In the genomic region with DNA sequence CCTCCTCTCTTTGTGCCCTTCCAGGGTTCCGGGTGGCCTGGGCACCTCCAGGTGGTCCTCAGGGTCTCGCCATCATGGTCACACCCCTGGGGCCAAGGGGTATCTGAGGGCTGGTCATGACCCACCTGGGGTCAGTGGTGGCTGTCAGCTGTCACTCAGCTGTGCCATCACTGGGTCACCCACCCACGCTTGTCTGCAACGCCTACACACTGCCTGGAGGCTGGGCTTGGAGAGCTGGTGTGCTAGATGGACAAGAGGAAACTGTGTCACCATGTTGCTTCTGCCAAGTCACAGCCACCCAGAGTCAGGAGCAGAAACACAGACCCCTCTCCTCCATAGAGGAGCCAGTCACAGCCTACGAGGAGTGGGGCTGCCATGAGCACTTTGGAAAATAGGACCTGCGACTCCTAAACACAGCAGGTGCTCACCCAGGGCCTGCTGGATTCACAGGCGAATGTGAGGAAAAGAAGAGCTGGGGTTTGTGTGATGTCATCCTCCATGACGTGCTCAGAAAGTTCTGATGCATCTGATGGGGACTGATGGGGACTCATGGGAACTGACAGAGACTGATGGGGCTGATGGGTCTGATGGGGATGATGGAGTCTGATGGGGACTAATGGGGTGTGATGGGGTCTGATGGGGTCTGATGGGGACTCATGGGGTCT, we compare ENCODE assay signal across 24 cellular contexts. TPM values are rescaled to one million over a fixed set of nuclear protein-coding genes. Genes with fewer than 3 reads are reported as not detected.
"Had no signal": no experiment of that assay in that cellular context is flagged by ENCODE, and none has a peak within 500 bp of the region (broad histone marks: within the 10 kb centered on the region; RNA-seq: fewer than 3 reads in every experiment).

No MANE protein-coding gene starts in this region.

- H3K27ac Mint-ChIP-seq: activated B cell treated with CpG ODN at 0.5 μM for 24 hours; brain; stimulated activated effector memory CD8-positive, alpha-beta T cell treated with anti-CD3 and anti-CD28 coated beads, Interleukin-12 subunit alpha, Interleukin-12 subunit beta, amount 100 ng/mL, for 72 hours; T-cell; type B pancreatic cell had no signal

- H3K4me3 Mint-ChIP-seq: activated B cell treated with CpG ODN at 0.5 μM for 24 hours; brain; naive thymus-derived CD4-positive, alpha-beta T cell; stimulated activated effector memory CD8-positive, alpha-beta T cell treated with anti-CD3 and anti-CD28 coated beads, Interleukin-12 subunit alpha, Interleukin-12 subunit beta, amount 100 ng/mL, for 72 hours; T-cell; type B pancreatic cell had no signal

- H3K36me3 Mint-ChIP-seq: brain; naive thymus-derived CD4-positive, alpha-beta T cell; stimulated activated effector memory CD8-positive, alpha-beta T cell treated with anti-CD3 and anti-CD28 coated beads, Interleukin-12 subunit alpha, Interleukin-12 subunit beta, amount 100 ng/mL, for 72 hours; T-cell; type B pancreatic cell had no signal

- H3K79me2 ChIP-seq: parathyroid adenoma had no signal

- H3K4me1 ChIP-seq: esophagus muscularis mucosa, gastroesophageal sphincter, heart left ventricle, parathyroid adenoma, testis had no signal

- H3K4me3 ChIP-seq: esophagus muscularis mucosa, gastroesophageal sphincter, heart left ventricle, right lobe of liver, SK-N-MC, smooth muscle cell, testis had no signal

- H3K36me3 ChIP-seq: esophagus muscularis mucosa, gastroesophageal sphincter, heart left ventricle, right lobe of liver had no signal

- ATAC-seq: gastroesophageal sphincter; left ventricle myocardium superior; naive thymus-derived CD4-positive, alpha-beta T cell; right lobe of liver; stimulated activated effector memory CD8-positive, alpha-beta T cell treated with anti-CD3 and anti-CD28 coated beads, Interleukin-12 subunit alpha, Interleukin-12 subunit beta, amount 100 ng/mL, for 72 hours; T-cell had no signal

- H3K27ac ChIP-seq: esophagus muscularis mucosa, gastroesophageal sphincter, heart left ventricle, parathyroid adenoma, right lobe of liver, SK-N-MC, testis had no signal

- H3K9me3 Mint-ChIP-seq: activated B cell treated with CpG ODN at 0.5 μM for 24 hours; naive thymus-derived CD4-positive, alpha-beta T cell; stimulated activated effector memory CD8-positive, alpha-beta T cell treated with anti-CD3 and anti-CD28 coated beads, Interleukin-12 subunit alpha, Interleukin-12 subunit beta, amount 100 ng/mL, for 72 hours; T-cell; type B pancreatic cell had no signal

- H3K4me2 ChIP-seq: smooth muscle cell had no signal

- H3K27me3 ChIP-seq: heart left ventricle, right lobe of liver, testis had no signal

- H2AFZ ChIP-seq: parathyroid adenoma had no signal

- DNase-seq: activated B cell treated with CpG ODN at 0.5 μM for 24 hours; activated CD4-positive, alpha-beta T cell treated with anti-CD3 and anti-CD28 coated beads for 4 hours; activated naive CD4-positive, alpha-beta T cell treated with Interleukin-2 at 50 U/mL for 16 hours; central memory CD4-positive, alpha-beta T cell; cortex of kidney; effector CD4-positive, alpha-beta T cell; heart left ventricle; kidney glomerular epithelial cell; left ventricle myocardium superior; mesenchymal stem cell; naive thymus-derived CD4-positive, alpha-beta T cell; stimulated activated CD4-positive, alpha-beta T cell treated with anti-CD3 and anti-CD28 coated beads, Interleukin-4, amount 100 ng/mL, for 24 hours; T-cell; testis had no signal

- H3K4me1 Mint-ChIP-seq: activated B cell treated with CpG ODN at 0.5 μM for 24 hours; stimulated activated effector memory CD8-positive, alpha-beta T cell treated with anti-CD3 and anti-CD28 coated beads, Interleukin-12 subunit alpha, Interleukin-12 subunit beta, amount 100 ng/mL, for 72 hours; T-cell had no signal

- H3K9me3 ChIP-seq: esophagus muscularis mucosa, gastroesophageal sphincter, heart left ventricle, right lobe of liver, testis had no signal

RNA-seq across cellular contexts. Expression of a gene that starts 10.7 kb away (rescaled TPM):
- total RNA-seq: activated B cell treated with CpG ODN at 0.5 μM for 24 hours, endothelial cell of umbilical vein had no signal
